ENCODE assay signal across 19 cellular contexts in the genomic region with DNA sequence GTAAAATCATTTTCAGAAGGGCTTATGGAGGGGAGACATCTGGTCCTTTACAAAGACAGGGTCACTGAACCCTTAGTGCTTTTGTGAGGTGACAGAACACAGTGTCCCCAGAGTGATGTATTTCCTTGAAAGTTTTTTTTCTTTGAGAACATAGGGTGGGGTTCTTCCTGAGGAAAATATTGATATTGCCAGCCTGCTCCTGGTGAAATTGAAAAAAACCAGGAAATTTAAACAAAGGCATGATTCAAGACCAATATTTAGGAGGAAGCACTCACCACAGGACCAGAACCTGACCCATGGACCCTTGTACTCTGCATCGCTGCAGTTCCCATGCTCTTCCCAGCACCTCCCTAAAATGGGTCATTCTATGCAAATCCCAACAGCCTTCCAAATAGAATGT.
A peak's percentile ranks its signal among the peaks of the same experiment; 100 is the strongest.
DNase-seq lines count a peak whose midpoint lies in the region; ATAC-seq, FAIRE-seq and TF ChIP-seq lines count a peak whose summit lies in the region.
"Had no signal": no experiment of that assay in that cellular context is flagged by ENCODE, and none has a peak within 500 bp of the region (broad histone marks: within the 10 kb centered on the region; RNA-seq: fewer than 3 reads in every experiment).

No MANE protein-coding gene starts in this region.

- H3K4me3 ChIP-seq in esophagus squamous epithelium (no peak overlapping the region), right atrium auricular region (no peak overlapping the region), psoas muscle (no peak overlapping the region), upper lobe of right lung (no peak overlapping the region), HAP-1 (no peak overlapping the region)
- H3K4me3 ChIP-seq: PC-9 had no signal

- H3K27me3 Mint-ChIP-seq in activated T-helper 17 cell treated with anti-CD3 and anti-CD28 coated beads, Interleukin-2, amount 50 U/mL, for 72 hours = no peaks in the 10 kb centered on the region

- no peak for FAIRE-seq in H54 (lab: Jason Lieb, UNC)
- FAIRE-seq: D721Med had no signal

- no peaks in the 10 kb centered on the region for H3K4me1 Mint-ChIP-seq in activated T-helper 17 cell treated with anti-CD3 and anti-CD28 coated beads, Interleukin-2, amount 50 U/mL, for 72 hours

- H3K36me3 ChIP-seq in esophagus squamous epithelium = no peaks in the 10 kb centered on the region
- no peaks in the 10 kb centered on the region for H3K36me3 ChIP-seq in right atrium auricular region
- H3K36me3 ChIP-seq in psoas muscle (ENCODE audit: insufficient read depth in 1 of 2, low read depth in 1 of 2) = no peaks in the 10 kb centered on the region
- H3K36me3 ChIP-seq in upper lobe of right lung = no peaks in the 10 kb centered on the region
- no peaks in the 10 kb centered on the region for H3K36me3 ChIP-seq in HAP-1 (replicated peaks)

- intact Hi-C loops in esophagus squamous epithelium (cut with DNase I) (no loop called here), psoas muscle (cut with DNase I) (loop anchor here in 1 of 2 donors (5.0 kb wide), 1 partner anchor 146 kb away; no protein-coding TSS in a partner anchor), upper lobe of right lung (cut with DNase I) (no loop called here)

- H3K27me3 ChIP-seq in esophagus squamous epithelium = no peaks in the 10 kb centered on the region
- H3K27me3 ChIP-seq in right atrium auricular region = no peaks in the 10 kb centered on the region
- no peaks in the 10 kb centered on the region for H3K27me3 ChIP-seq in psoas muscle (ENCODE audit: insufficient read depth in 3 of 3, low read length in 2 of 3)
- no peaks in the 10 kb centered on the region for H3K27me3 ChIP-seq in upper lobe of right lung
- peaks cover 3% of the 10 kb centered on the region; the same call in 1 of the 2 replicates for H3K27me3 ChIP-seq in HAP-1 (ENCODE audit: low read depth)

- H3K27ac ChIP-seq in esophagus squamous epithelium = peak overlapping the region in 3 of 4 donors; percentile 27 to 63 (median 54)
- peak overlapping the region; percentile 61 to 76 for H3K27ac ChIP-seq in right atrium auricular region
- H3K27ac ChIP-seq in psoas muscle = no peak overlapping the region
- peak overlapping the region; percentile 69 for H3K27ac ChIP-seq in upper lobe of right lung
- H3K27ac ChIP-seq: HL-60, PC-9 had no signal

- ATAC-seq in psoas muscle = peak in 3 of 4 donors; percentile 34 to 54 (median 35)
- peak; percentile 44 for ATAC-seq in upper lobe of right lung
- no peak for ATAC-seq in activated T-helper 17 cell treated with anti-CD3 and anti-CD28 coated beads, Interleukin-2, amount 50 U/mL, for 72 hours (replicated peaks)
- ATAC-seq: CD8-positive, alpha-beta T cell had no signal

- 63 to 91% methylated on average over 1 of the region's 1 CpG for WGBS in esophagus squamous epithelium, 2 donors
- 74 to 88% (median 85%) methylated on average over 1 of the region's 1 CpG for WGBS in psoas muscle, 3 donors

- H3K9me3 Mint-ChIP-seq in activated T-helper 17 cell treated with anti-CD3 and anti-CD28 coated beads, Interleukin-2, amount 50 U/mL, for 72 hours = no peaks in the 10 kb centered on the region
- H3K9me3 Mint-ChIP-seq: CD8-positive, alpha-beta T cell had no signal

- DNase-seq in esophagus squamous epithelium (lab: John Stamatoyannopoulos, UW) (no peak), right atrium auricular region (ENCODE audit: low spot score) (no peak), psoas muscle (no peak), upper lobe of right lung (no peak), NCI-H2081 (lab: John Stamatoyannopoulos, UW) (no peak), HAP-1 (ENCODE audit: low spot score in 2 of 2) (no peak), H54 (ENCODE audit: insufficient read length, low spot score) (no peak)
- DNase-seq: CD8-positive, alpha-beta T cell; DND-41; GF-D8; KG1; NCI-H1092; NCI-H1694 treated with DMSO at 0.1 percent for 48 hours; NCI-H69; NK-92 treated with Interleukin-12 subunit alpha and Interleukin-12 subunit beta, amount 100 ng/mL, for 24 hours; PC-9 had no signal

- TF ChIP-seq POLR2A in esophagus squamous epithelium (IDR thresholded peaks at IDR 0.05) = no peak
- no peak for TF ChIP-seq POLR2A in H54 (IDR thresholded peaks at IDR 0.05; ENCODE audit: low read depth, low read length)

- TF ChIP-seq CTCF in esophagus squamous epithelium (IDR thresholded peaks at IDR 0.05) = no peak
- no peak for TF ChIP-seq CTCF in right atrium auricular region (IDR thresholded peaks at IDR 0.05)
- no peak for TF ChIP-seq CTCF in psoas muscle (IDR thresholded peaks at IDR 0.05)
- no peak for TF ChIP-seq CTCF in upper lobe of right lung (IDR thresholded peaks at IDR 0.05)

- peaks cover 0 to 17% (median 0%) of the 10 kb centered on the region in 3 donors for H3K4me1 ChIP-seq in esophagus squamous epithelium
- peaks cover 0 to 26% of the 10 kb centered on the region in 2 donors for H3K4me1 ChIP-seq in right atrium auricular region
- H3K4me1 ChIP-seq in psoas muscle = no peaks in the 10 kb centered on the region
- H3K4me1 ChIP-seq in upper lobe of right lung = peaks cover 5% of the 10 kb centered on the region
- no peaks in the 10 kb centered on the region for H3K4me1 ChIP-seq in HAP-1

- H3K9me3 ChIP-seq in esophagus squamous epithelium = no peaks in the 10 kb centered on the region
- H3K9me3 ChIP-seq in right atrium auricular region = no peaks in the 10 kb centered on the region
- H3K9me3 ChIP-seq in psoas muscle = no peaks in the 10 kb centered on the region
- H3K9me3 ChIP-seq in upper lobe of right lung = no peaks in the 10 kb centered on the region
- no peaks in the 10 kb centered on the region for H3K9me3 ChIP-seq in HAP-1

- H3K27ac Mint-ChIP-seq in activated T-helper 17 cell treated with anti-CD3 and anti-CD28 coated beads, Interleukin-2, amount 50 U/mL, for 72 hours = no peak overlapping the region
- H3K27ac Mint-ChIP-seq: CD8-positive, alpha-beta T cell had no signal

- H3K4me3 Mint-ChIP-seq in activated T-helper 17 cell treated with anti-CD3 and anti-CD28 coated beads, Interleukin-2, amount 50 U/mL, for 72 hours = no peak overlapping the region
- H3K4me3 Mint-ChIP-seq: CD8-positive, alpha-beta T cell had no signal

- in situ Hi-C loops in HAP-1 (cut with MboI; ENCODE audit: low sequenced_read_pairs) = no loop called here

- no peaks in the 10 kb centered on the region for H3K36me3 Mint-ChIP-seq in activated T-helper 17 cell treated with anti-CD3 and anti-CD28 coated beads, Interleukin-2, amount 50 U/mL, for 72 hours (ENCODE audit: low read depth)
- H3K36me3 Mint-ChIP-seq: CD8-positive, alpha-beta T cell had no signal
